In genomic region chr4:141121101-141121500, GRCh38 we compare ENCODE assay signal across 16 cellular contexts. TPM values are rescaled to one million over a fixed set of nuclear protein-coding genes. Genes with fewer than 3 reads are reported as not detected.
DNase-seq lines count a peak whose midpoint lies in the region; ATAC-seq and TF ChIP-seq lines count a peak whose summit lies in the region.
"Had no signal": no experiment of that assay in that cellular context is flagged by ENCODE, and none has a peak within 500 bp of the region (broad histone marks: within the 10 kb centered on the region; RNA-seq: fewer than 3 reads in every experiment).

No MANE protein-coding gene starts in this region.

- H3K9me3 ChIP-seq in Loucy (ENCODE audit: insufficient read depth, low read depth, low read length) (no peaks in the 10 kb centered on the region), WERI-Rb-1 (ENCODE audit: severe bottlenecking) (no peaks in the 10 kb centered on the region), Karpas-422 (ENCODE audit: low read length) (no peaks in the 10 kb centered on the region)
- H3K9me3 ChIP-seq: BE2C, Caco-2, HAP-1 had no signal

- no peak for ATAC-seq in activated CD4-positive, CD25-positive, alpha-beta regulatory T cell treated with anti-CD3 and anti-CD28 coated beads, Interleukin-2, amount 50 U/mL, for 24 hours

- H3K9ac ChIP-seq in Loucy (ENCODE audit: low read depth, low read length, poor library complexity, severe bottlenecking) (peak overlapping the region; percentile 25), mesendoderm (ENCODE audit: low read length) (no peak overlapping the region), Karpas-422 (ENCODE audit: low read length) (no peak overlapping the region)

- H3K4me3 ChIP-seq in Loucy (ENCODE audit: low read length, poor library complexity, severe bottlenecking), result no peak overlapping the region
- no peak overlapping the region for H3K4me3 ChIP-seq in mesendoderm (ENCODE audit: low read length)
- H3K4me3 ChIP-seq in WERI-Rb-1 (ENCODE audit: low read depth, low read length), result no peak overlapping the region
- no peak overlapping the region for H3K4me3 ChIP-seq in Karpas-422 (ENCODE audit: low read length)
- H3K4me3 ChIP-seq: HAP-1 had no signal

- H4K20me1 ChIP-seq in Loucy (ENCODE audit: insufficient read depth, low read length, poor library complexity, severe bottlenecking), result no peaks in the 10 kb centered on the region
- no peaks in the 10 kb centered on the region for H4K20me1 ChIP-seq in Karpas-422 (ENCODE audit: insufficient read depth, low read depth, low read length)

- no peak overlapping the region for H2BK120ac ChIP-seq in mesendoderm (ENCODE audit: low read depth, low read length)

- H2BK15ac ChIP-seq in mesendoderm (replicated peaks; ENCODE audit: low read depth), result no peak overlapping the region

- H3F3A ChIP-seq in Loucy (ENCODE audit: low read depth), result no peaks in the 10 kb centered on the region

- H3K27me3 ChIP-seq in Loucy (ENCODE audit: insufficient read depth, low read length, poor library complexity, severe bottlenecking) (no peaks in the 10 kb centered on the region), mesendoderm (ENCODE audit: insufficient read depth, low read length, poor library complexity) (no peaks in the 10 kb centered on the region), WERI-Rb-1 (ENCODE audit: insufficient read depth, low read depth, severe bottlenecking) (no peaks in the 10 kb centered on the region), Karpas-422 (ENCODE audit: low read length) (no peaks in the 10 kb centered on the region)
- H3K27me3 ChIP-seq: BE2C had no signal

- H3K27ac ChIP-seq in mesendoderm (ENCODE audit: low read depth, low read length) (no peak overlapping the region), WERI-Rb-1 (no peak overlapping the region), Karpas-422 (ENCODE audit: low read length) (no peak overlapping the region)
- H3K27ac ChIP-seq: HL-60 had no signal

- H3K36me3 ChIP-seq in Loucy (ENCODE audit: insufficient read depth, low read length) (no peaks in the 10 kb centered on the region), mesendoderm (ENCODE audit: control insufficient read depth, insufficient read depth, low read length) (no peaks in the 10 kb centered on the region), WERI-Rb-1 (no peaks in the 10 kb centered on the region), Karpas-422 (ENCODE audit: insufficient read depth, low read length) (no peaks in the 10 kb centered on the region)
- H3K36me3 ChIP-seq: HAP-1 had no signal

- H3K79me2 ChIP-seq in Loucy (ENCODE audit: insufficient read depth, low read length) (peaks cover 20% of the 10 kb centered on the region; the same call in 1 of the 2 replicates), mesendoderm (ENCODE audit: control insufficient read depth, insufficient read depth, low read length) (no peaks in the 10 kb centered on the region), Karpas-422 (ENCODE audit: low read length) (no peaks in the 10 kb centered on the region)

- in situ Hi-C loops in G401 (cut with HindIII; ENCODE audit: low sequenced_read_pairs), result no loop called here

- peaks cover 43% of the 10 kb centered on the region for H3K4me1 ChIP-seq in Loucy (ENCODE audit: insufficient read depth, low read length, poor library complexity, severe bottlenecking)
- H3K4me1 ChIP-seq in mesendoderm (ENCODE audit: control insufficient read depth, low read depth, low read length), result peaks cover 5% of the 10 kb centered on the region
- no peaks in the 10 kb centered on the region for H3K4me1 ChIP-seq in Karpas-422 (ENCODE audit: low read length)
- H3K4me1 ChIP-seq: Caco-2, HAP-1 had no signal

- no peak for TF ChIP-seq CTCF in Loucy (conservative IDR thresholded peaks at IDR 0.05; ENCODE audit: low read length)
- TF ChIP-seq CTCF in WERI-Rb-1 (IDR thresholded peaks at IDR 0.05; ENCODE audit: low read depth, low read length), result no peak

- H2AFZ ChIP-seq in Loucy (ENCODE audit: low read length) (no peak overlapping the region), Karpas-422 (ENCODE audit: low read length) (no peak overlapping the region)

- no CpG with 5 or more reads among the region's 1 CpG for WGBS in mesendoderm (ENCODE audit: extremely low coverage, insufficient coverage, low lambda C conversion rate)

- H3K23ac ChIP-seq in mesendoderm (ENCODE audit: low read length), result no peak overlapping the region

- H3K56ac ChIP-seq in mesendoderm (ENCODE audit: low read length), result no peak overlapping the region

- no peak overlapping the region for H2BK5ac ChIP-seq in mesendoderm (ENCODE audit: low read length)

- no peak overlapping the region for H2AK5ac ChIP-seq in mesendoderm (ENCODE audit: low read length)

- no peak overlapping the region for H3K18ac ChIP-seq in mesendoderm (ENCODE audit: low read length)

- H4K5ac ChIP-seq in mesendoderm (ENCODE audit: low read length), result no peak overlapping the region

- no peak overlapping the region for H3K4ac ChIP-seq in mesendoderm (ENCODE audit: low read depth, low read length)

- no peak overlapping the region for H4K8ac ChIP-seq in mesendoderm (ENCODE audit: low read depth, low read length)

- peak overlapping the region; percentile 59 for H3K4me2 ChIP-seq in Loucy (ENCODE audit: low read depth, low read length, poor library complexity, severe bottlenecking)
- H3K4me2 ChIP-seq in mesendoderm (ENCODE audit: low read length), result no peak overlapping the region
- H3K4me2 ChIP-seq in Karpas-422 (ENCODE audit: low read depth, low read length, poor library complexity, severe bottlenecking), result no peak overlapping the region

- DNase-seq in G401 (ENCODE audit: low spot score), result peak; percentile 65
- DNase-seq in cerebellar cortex (ENCODE audit: low spot score), result peak; percentile 55
- DNase-seq in mesendoderm, result peak; percentile 16
- no peak for DNase-seq in WERI-Rb-1
- DNase-seq in Karpas-422, result no peak
- DNase-seq in COR-L47 (lab: John Stamatoyannopoulos, UW), result no peak
- DNase-seq: ACHN; BE2C; Caco-2; CD4-positive, CD25-positive, alpha-beta regulatory T cell; CD8-positive, alpha-beta memory T cell; GDM1 had no signal

- H3K9me2 ChIP-seq in Loucy (replicated peaks; ENCODE audit: low read depth, low read length) (no peaks in the 10 kb centered on the region), Karpas-422 (replicated peaks; ENCODE audit: insufficient read depth, low read length) (no peaks in the 10 kb centered on the region)

- no peaks in the 10 kb centered on the region for H3K79me1 ChIP-seq in mesendoderm (ENCODE audit: low read length)

RNA-seq across cellular contexts. Expression of gene RNF150, which starts 12.2 kb away (rescaled TPM):
- 0.18 and 0.85 TPM in 2 replicates for total RNA-seq in G401 (2014; rRNA removed; shearing (Covaris generic))
- polyA plus RNA-seq in mesendoderm (2013, experiment 1 of 2), result 2.5 TPM
- polyA plus RNA-seq in mesendoderm (2013, experiment 2 of 2), result 2.5 TPM
- not detected in 2 replicates for total RNA-seq in Karpas-422 (2014; rRNA removed; shearing (Covaris generic); ENCODE audit: low replicate concordance)
- total RNA-seq: CD8-positive, alpha-beta memory T cell had no signal
- polyA plus RNA-seq: CD4-positive, CD25-positive, alpha-beta regulatory T cell; CD8-positive, alpha-beta memory T cell had no signal

Comparison
In these comparisons a context has a peak if more than half of its experiments do, and no peak if none do; other contexts are left out.
1. DNase-seq: peak in G401 (single experiment), cerebellar cortex (single experiment) and mesendoderm (single experiment); none in WERI-Rb-1 (single experiment), Karpas-422 (single experiment) and COR-L47 (single experiment).